In genomic region chr15:68401496-68402431, GRCh38 we compare ENCODE assay signal across 23 cellular contexts. TPM values are rescaled to one million over a fixed set of nuclear protein-coding genes. Genes with fewer than 3 reads are reported as not detected.
A peak's percentile ranks its signal among the peaks of the same experiment; 100 is the strongest.
DNase-seq lines count a peak whose midpoint lies in the region; ATAC-seq and TF ChIP-seq lines count a peak whose summit lies in the region.
"Had no signal": no experiment of that assay in that cellular context is flagged by ENCODE, and none has a peak within 500 bp of the region (broad histone marks: within the 10 kb centered on the region; RNA-seq: fewer than 3 reads in every experiment).

No MANE protein-coding gene starts in this region.

- peaks cover 0 to 6% of the 10 kb centered on the region in 2 donors for H3K4me1 ChIP-seq in ascending aorta
- H3K4me1 ChIP-seq in uterus: no peaks in the 10 kb centered on the region

- H3K36me3 Mint-ChIP-seq in activated naive CD4-positive, alpha-beta T cell treated with anti-CD3 and anti-CD28 coated beads, Interleukin-2, amount 50 U/mL, for 72 hours: peaks cover 0 to 5% of the 10 kb centered on the region in 2 donors
- no peaks in the 10 kb centered on the region for H3K36me3 Mint-ChIP-seq in activated naive CD4-positive, alpha-beta T cell treated with anti-CD3 and anti-CD28 coated beads for 36 hours (ENCODE audit: low read depth)
- no peaks in the 10 kb centered on the region for H3K36me3 Mint-ChIP-seq in activated T-helper 17 cell treated with anti-CD3 and anti-CD28 coated beads, Interleukin-2, amount 50 U/mL, for 72 hours (ENCODE audit: low read depth)
- H3K36me3 Mint-ChIP-seq: CD8-positive, alpha-beta memory T cell had no signal

- H3K36me3 ChIP-seq in ascending aorta (peaks cover 4 to 9% of the 10 kb centered on the region in 2 donors), uterus (no peaks in the 10 kb centered on the region)

- CTCF ChIA-PET in activated naive CD4-positive, alpha-beta T cell treated with anti-CD3 and anti-CD28 coated beads for 36 hours (lab: Charles Lee): no interaction called here

- no peaks in the 10 kb centered on the region for H3K4me1 Mint-ChIP-seq in activated naive CD4-positive, alpha-beta T cell treated with anti-CD3 and anti-CD28 coated beads for 36 hours (ENCODE audit: low read depth)
- no peaks in the 10 kb centered on the region for H3K4me1 Mint-ChIP-seq in activated T-helper 17 cell treated with anti-CD3 and anti-CD28 coated beads, Interleukin-2, amount 50 U/mL, for 72 hours
- H3K4me1 Mint-ChIP-seq: B cell; CD8-positive, alpha-beta memory T cell; nephron had no signal

- H3K27me3 Mint-ChIP-seq in activated naive CD4-positive, alpha-beta T cell treated with anti-CD3 and anti-CD28 coated beads for 36 hours (ENCODE audit: low read depth): no peaks in the 10 kb centered on the region
- H3K27me3 Mint-ChIP-seq in activated T-helper 17 cell treated with anti-CD3 and anti-CD28 coated beads, Interleukin-2, amount 50 U/mL, for 72 hours: no peaks in the 10 kb centered on the region
- H3K27me3 Mint-ChIP-seq: B cell; CD8-positive, alpha-beta memory T cell had no signal

- ATAC-seq in activated naive CD4-positive, alpha-beta T cell treated with anti-CD3 and anti-CD28 coated beads, Interleukin-2, amount 50 U/mL, for 72 hours: peak; percentile 17 to 34
- no peak for ATAC-seq in activated T-helper 17 cell treated with anti-CD3 and anti-CD28 coated beads, Interleukin-2, amount 50 U/mL, for 72 hours (replicated peaks)
- ATAC-seq: activated CD4-positive, CD25-positive, alpha-beta regulatory T cell treated with anti-CD3 and anti-CD28 coated beads, Interleukin-2, amount 50 U/mL, for 24 hours had no signal

- intact Hi-C loops in activated naive CD4-positive, alpha-beta T cell treated with anti-CD3 and anti-CD28 coated beads for 36 hours (cut with micrococcal nuclease): no loop called here
- intact Hi-C loops in ascending aorta (cut with DNase I) (no loop called here), uterus (cut with DNase I; ENCODE audit: low total_unique reads) (no loop called here)

- H3K27me3 ChIP-seq in ascending aorta (no peaks in the 10 kb centered on the region), uterus (no peaks in the 10 kb centered on the region)

- H3K27ac ChIP-seq in ascending aorta: peak overlapping the region; percentile 15 to 23
- peak overlapping the region; percentile 92 to 95 for H3K27ac ChIP-seq in uterus
- H3K27ac ChIP-seq: SK-N-MC had no signal

- H3K9me3 Mint-ChIP-seq in activated naive CD4-positive, alpha-beta T cell treated with anti-CD3 and anti-CD28 coated beads, Interleukin-2, amount 50 U/mL, for 72 hours: peaks cover 4 to 5% of the 10 kb centered on the region in 2 donors
- H3K9me3 Mint-ChIP-seq in activated naive CD4-positive, alpha-beta T cell treated with anti-CD3 and anti-CD28 coated beads for 36 hours: peaks cover 9% of the 10 kb centered on the region
- no peaks in the 10 kb centered on the region for H3K9me3 Mint-ChIP-seq in activated T-helper 17 cell treated with anti-CD3 and anti-CD28 coated beads, Interleukin-2, amount 50 U/mL, for 72 hours

- peak in 1 of 2 donors; percentile 25 for DNase-seq in activated naive CD4-positive, alpha-beta T cell treated with anti-CD3 and anti-CD28 coated beads, Interleukin-2, amount 50 U/mL, for 72 hours (ENCODE audit: low spot score in 2 of 2)
- no peak for DNase-seq in activated naive CD4-positive, alpha-beta T cell treated with anti-CD3 and anti-CD28 coated beads for 36 hours
- DNase-seq in ascending aorta (ENCODE audit: low spot score in 2 of 2) (peak in 1 of 2 donors; percentile 25), mucosa of gallbladder (ENCODE audit: low spot score) (peak; percentile 2), uterus (peak; percentile 11), RPMI8226 (no peak), CD1c-positive myeloid dendritic cell (ENCODE audit: extremely low spot score) (no peak)
- DNase-seq: activated CD4-positive, alpha-beta T cell treated with anti-CD3 and anti-CD28 coated beads, Interleukin-2, amount 50 U/mL, for 4 hours; activated gamma-delta T cell; caudate nucleus; CD8-positive, alpha-beta memory T cell; DMS153; endodermal cell; NCI-H1105 treated with DMSO at 0.1 percent for 48 hours; NCI-H187 treated with DMSO at 0.1 percent for 48 hours; NCI-H2171 treated with DMSO at 0.1 percent for 48 hours; NCI-H510A; stimulated activated naive CD4-positive, alpha-beta T cell treated with Interleukin-2 at 50 U/mL for 16 hours had no signal

- no peak overlapping the region for H3K4me3 ChIP-seq in ascending aorta
- no peak overlapping the region for H3K4me3 ChIP-seq in uterus
- H3K4me3 ChIP-seq: SK-N-MC had no signal

- TF ChIP-seq CTCF in ascending aorta (IDR thresholded peaks at IDR 0.05) (no peak), uterus (IDR thresholded peaks at IDR 0.05) (no peak)

- no peak overlapping the region for H3K4me3 Mint-ChIP-seq in activated naive CD4-positive, alpha-beta T cell treated with anti-CD3 and anti-CD28 coated beads for 36 hours
- no peak overlapping the region for H3K4me3 Mint-ChIP-seq in activated T-helper 17 cell treated with anti-CD3 and anti-CD28 coated beads, Interleukin-2, amount 50 U/mL, for 72 hours
- H3K4me3 Mint-ChIP-seq: B cell; CD8-positive, alpha-beta memory T cell; endodermal cell; nephron had no signal

- H3K27ac Mint-ChIP-seq in activated naive CD4-positive, alpha-beta T cell treated with anti-CD3 and anti-CD28 coated beads, Interleukin-2, amount 50 U/mL, for 72 hours: no peak overlapping the region
- H3K27ac Mint-ChIP-seq in activated naive CD4-positive, alpha-beta T cell treated with anti-CD3 and anti-CD28 coated beads for 36 hours: no peak overlapping the region
- no peak overlapping the region for H3K27ac Mint-ChIP-seq in activated T-helper 17 cell treated with anti-CD3 and anti-CD28 coated beads, Interleukin-2, amount 50 U/mL, for 72 hours
- H3K27ac Mint-ChIP-seq: B cell, endodermal cell, nephron had no signal

- TF ChIP-seq POLR2A in uterus (IDR thresholded peaks at IDR 0.05): no peak

- H3K9me3 ChIP-seq in ascending aorta: no peaks in the 10 kb centered on the region
- no peaks in the 10 kb centered on the region for H3K9me3 ChIP-seq in uterus

RNA-seq across cellular contexts. Expression of gene ITGA11, which starts 30.2 kb away (rescaled TPM):
- total RNA-seq in activated naive CD4-positive, alpha-beta T cell treated with anti-CD3 and anti-CD28 coated beads, Interleukin-2, amount 50 U/mL, for 72 hours: 1 to 10 TPM in 1 of 2 donors, under 1 TPM in 1; 0.27 to 1.8 TPM
- under 1 TPM; 0.02 to 0.12 TPM for total RNA-seq in activated naive CD4-positive, alpha-beta T cell treated with anti-CD3 and anti-CD28 coated beads for 36 hours
- total RNA-seq in ascending aorta (136 TPM), mucosa of gallbladder (2.6 TPM), uterus (100 to 1,000 TPM in 1 of 4 donors, 10 to 100 TPM in 3; 37.3 to 106 (median 61.1) TPM)
- total RNA-seq in activated T-helper 17 cell treated with anti-CD3 and anti-CD28 coated beads, Interleukin-2, amount 50 U/mL, for 72 hours: 10 to 100 TPM in 1 of 2 donors, under 1 TPM in 1; 0.95 to 13.1 TPM
- total RNA-seq: B cell; CD8-positive, alpha-beta memory T cell had no signal

Comparison
In these comparisons a context has a peak if more than half of its experiments do, and no peak if none do; other contexts are left out.
1. DNase-seq: peak in mucosa of gallbladder (single experiment) and uterus (2 of 2); none in activated naive CD4-positive, alpha-beta T cell treated with anti-CD3 and anti-CD28 coated beads for 36 hours (single experiment), RPMI8226 (single experiment) and CD1c-positive myeloid dendritic cell (single experiment).